In genomic region chr2:54906711-54907110, GRCh38 we compare ENCODE assay signal across 18 cellular contexts.
DNase-seq lines count a peak whose midpoint lies in the region; ATAC-seq and TF ChIP-seq lines count a peak whose summit lies in the region.
"Had no signal": no experiment of that assay in that cellular context is flagged by ENCODE, and none has a peak within 500 bp of the region (broad histone marks: within the 10 kb centered on the region; RNA-seq: fewer than 3 reads in every experiment).

No MANE protein-coding gene starts in this region.

- H3K27me3 Mint-ChIP-seq in chondrocyte (ENCODE audit: low read depth), result no peaks in the 10 kb centered on the region
- peaks cover 4% of the 10 kb centered on the region for H3K27me3 Mint-ChIP-seq in nephron (ENCODE audit: low read depth)
- H3K27me3 Mint-ChIP-seq: activated T-cell treated with anti-CD3 and anti-CD28 coated beads, Interleukin-2, amount 50 U/mL, for 24 hours had no signal

- H3K4me3 Mint-ChIP-seq in chondrocyte (ENCODE audit: unreplicated experiment) (no peak overlapping the region), nephron (peak overlapping the region in 1 of 3 experiments; percentile 47)
- H3K4me3 Mint-ChIP-seq: activated CD8-positive, alpha-beta T cell treated with anti-CD3 and anti-CD28 coated beads, Interleukin-2, amount 10 ng/mL, durations not matched to agents 7 days and 5 days; activated naive CD4-positive, alpha-beta T cell treated with anti-CD3 and anti-CD28 coated beads, Interleukin-2, amount 10 ng/mL, durations not matched to agents 7 days and 5 days; activated T-cell treated with anti-CD3 and anti-CD28 coated beads, Interleukin-2, amount 50 U/mL, for 24 hours; natural killer cell treated with Interleukin-12 subunit alpha and Interleukin-12 subunit beta and Interleukin-15 and Interleukin-18, amount 100 ng/mL, for 72 hours had no signal

- H4K20me1 ChIP-seq in DND-41 (ENCODE audit: insufficient read depth, low read length), result no peaks in the 10 kb centered on the region

- TF ChIP-seq POLR2A in prostate gland (IDR thresholded peaks at IDR 0.05), result no peak

- H3K36me3 Mint-ChIP-seq in chondrocyte (ENCODE audit: low read depth) (no peaks in the 10 kb centered on the region), nephron (ENCODE audit: low read depth) (no peaks in the 10 kb centered on the region)
- H3K36me3 Mint-ChIP-seq: activated naive CD4-positive, alpha-beta T cell treated with anti-CD3 and anti-CD28 coated beads, Interleukin-2, amount 10 ng/mL, durations not matched to agents 7 days and 5 days; natural killer cell treated with Interleukin-12 subunit alpha and Interleukin-12 subunit beta and Interleukin-15 and Interleukin-18, amount 100 ng/mL, for 72 hours had no signal

- H3K4me1 Mint-ChIP-seq in chondrocyte (ENCODE audit: low read depth) (peaks cover 30% of the 10 kb centered on the region), nephron (peaks cover 22% of the 10 kb centered on the region)

- H3K9me3 Mint-ChIP-seq in chondrocyte (ENCODE audit: low read depth), result no peaks in the 10 kb centered on the region
- no peaks in the 10 kb centered on the region for H3K9me3 Mint-ChIP-seq in nephron
- H3K9me3 Mint-ChIP-seq: activated naive CD4-positive, alpha-beta T cell treated with anti-CD3 and anti-CD28 coated beads, Interleukin-2, amount 10 ng/mL, durations not matched to agents 7 days and 5 days had no signal

- peak overlapping the region; percentile 34 for H3K27ac Mint-ChIP-seq in chondrocyte (ENCODE audit: unreplicated experiment)
- peak overlapping the region in 2 of 3 experiments; percentile 2 to 25 for H3K27ac Mint-ChIP-seq in nephron
- H3K27ac Mint-ChIP-seq: activated CD8-positive, alpha-beta T cell treated with anti-CD3 and anti-CD28 coated beads, Interleukin-2, amount 10 ng/mL, durations not matched to agents 7 days and 5 days; activated naive CD4-positive, alpha-beta T cell treated with anti-CD3 and anti-CD28 coated beads, Interleukin-2, amount 10 ng/mL, durations not matched to agents 7 days and 5 days; activated T-cell treated with anti-CD3 and anti-CD28 coated beads, Interleukin-2, amount 50 U/mL, for 24 hours had no signal

- no peak for TF ChIP-seq CTCF in DND-41 (IDR thresholded peaks at IDR 0.05; ENCODE audit: borderline replicate concordance, extremely low read depth, low read length, poor library complexity, severe bottlenecking)
- no peak for TF ChIP-seq CTCF in chondrocyte (IDR thresholded peaks at IDR 0.05)
- no peak for TF ChIP-seq CTCF in nephron (IDR thresholded peaks at IDR 0.05; ENCODE audit: unreplicated experiment in 3 of 3)
- no peak for TF ChIP-seq CTCF in prostate gland (IDR thresholded peaks at IDR 0.05)

- H3K4me1 ChIP-seq in DND-41 (ENCODE audit: insufficient read depth, low read length) (no peaks in the 10 kb centered on the region), prostate gland (replicated peaks) (no peaks in the 10 kb centered on the region)
- H3K4me1 ChIP-seq: testis had no signal

- no peak overlapping the region for H3K9ac ChIP-seq in DND-41 (ENCODE audit: low read depth, low read length)

- H3K79me2 ChIP-seq in DND-41 (ENCODE audit: insufficient read depth, low read length), result no peaks in the 10 kb centered on the region

- H3K4me3 ChIP-seq in DND-41 (ENCODE audit: low read depth in 1 of 2, low read length in 2 of 2) (no peak overlapping the region), prostate gland (no peak overlapping the region)
- H3K4me3 ChIP-seq: coronary artery, testis had no signal

- no peak overlapping the region for H3K4me2 ChIP-seq in DND-41 (ENCODE audit: insufficient read depth, low read length)

- ATAC-seq in DND-41 (ENCODE audit: insufficient read depth, low read depth), result peak; percentile 86
- ATAC-seq: activated CD8-positive, alpha-beta T cell treated with anti-CD3 and anti-CD28 coated beads, Interleukin-2, amount 10 ng/mL, durations not matched to agents 7 days and 5 days; natural killer cell treated with Interleukin-12 subunit alpha and Interleukin-12 subunit beta and Interleukin-15 and Interleukin-18, amount 100 ng/mL, for 72 hours; SK-N-SH treated with all-trans-retinoic acid at 6 μM for 48 hours had no signal

- H3K36me3 ChIP-seq in DND-41 (ENCODE audit: insufficient read depth, low read length) (no peaks in the 10 kb centered on the region), prostate gland (no peaks in the 10 kb centered on the region)

- H3K9me3 ChIP-seq in DND-41 (ENCODE audit: insufficient read depth, low read length, severe bottlenecking) (no peaks in the 10 kb centered on the region), prostate gland (no peaks in the 10 kb centered on the region)
- H3K9me3 ChIP-seq: testis had no signal

- WGBS in prostate gland, result 41% methylated on average over 3 of the region's 3 CpGs

- H3K27me3 ChIP-seq in DND-41 (ENCODE audit: insufficient read depth, low read length, poor library complexity) (no peaks in the 10 kb centered on the region), prostate gland (replicated peaks; ENCODE audit: insufficient read depth) (no peaks in the 10 kb centered on the region)
- H3K27me3 ChIP-seq: testis had no signal

- DNase-seq in DND-41, result peak; percentile 33
- DNase-seq in NCI-H2171 treated with DMSO at 0.1 percent for 48 hours (lab: John Stamatoyannopoulos, UW), result peak; percentile 82
- no peak for DNase-seq in chondrocyte (ENCODE audit: low spot score)
- DNase-seq in T-helper 2 cell, result no peak
- DNase-seq in AG08396 (ENCODE audit: low spot score), result no peak
- no peak for DNase-seq in prostate gland (ENCODE audit: low spot score)
- no peak for DNase-seq in GM03348 (ENCODE audit: low spot score)
- DNase-seq: activated CD8-positive, alpha-beta T cell treated with anti-CD3 and anti-CD28 coated beads, Interleukin-2, amount 10 ng/mL, durations not matched to agents 7 days and 5 days; activated naive CD4-positive, alpha-beta T cell treated with anti-CD3 and anti-CD28 coated beads, Interleukin-2, amount 10 ng/mL, durations not matched to agents 7 days and 5 days; activated T-cell treated with anti-CD3 and anti-CD28 coated beads, Interleukin-2, amount 50 U/mL, for 24 hours; KBM-7; NCI-H2081 treated with DMSO at 0.1 percent for 48 hours; T1000; testis had no signal

- H3K27ac ChIP-seq in DND-41 (ENCODE audit: low read length), result no peak overlapping the region
- no peak overlapping the region for H3K27ac ChIP-seq in prostate gland
- H3K27ac ChIP-seq: coronary artery, testis had no signal

- intact Hi-C loops in prostate gland (cut with DNase I), result loop anchor here (10.0 kb wide), 1 partner anchor 118 kb away; no protein-coding TSS in a partner anchor

- H2AFZ ChIP-seq in DND-41 (ENCODE audit: low read depth, low read length), result no peak overlapping the region

Comparison
In these comparisons a context has a peak if more than half of its experiments do, and no peak if none do; other contexts are left out.
1. DNase-seq: peak in DND-41 (single experiment) and NCI-H2171 treated with DMSO at 0.1 percent for 48 hours (single experiment); none in chondrocyte (single experiment), T-helper 2 cell (0 of 5), AG08396 (single experiment), prostate gland (single experiment) and GM03348 (single experiment).